In the genomic region with DNA sequence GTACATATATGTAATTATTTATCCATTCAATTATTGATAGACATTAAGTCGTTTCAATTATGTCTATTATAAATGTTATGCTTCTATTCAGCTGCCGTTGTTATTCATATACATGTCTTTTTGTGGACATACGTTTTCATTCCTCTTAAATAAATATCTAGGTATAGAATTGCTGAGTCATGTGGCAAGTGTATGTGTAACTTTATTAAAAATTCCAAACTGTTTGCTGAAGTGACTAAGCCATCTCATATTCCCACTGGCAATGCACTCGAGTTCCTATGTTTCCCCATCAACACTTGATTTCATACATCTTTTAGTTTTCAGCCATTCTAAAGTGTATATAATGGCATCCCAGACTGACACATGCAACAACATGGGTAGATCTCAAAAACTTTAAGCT, we compare ENCODE assay signal across 19 cellular contexts.
DNase-seq lines count a peak whose midpoint lies in the region; ATAC-seq and TF ChIP-seq lines count a peak whose summit lies in the region.
"Had no signal": no experiment of that assay in that cellular context is flagged by ENCODE, and none has a peak within 500 bp of the region (broad histone marks: within the 10 kb centered on the region; RNA-seq: fewer than 3 reads in every experiment).

No MANE protein-coding gene starts in this region.

- TF ChIP-seq CTCF in PC-3 (conservative IDR thresholded peaks at IDR 0.05; ENCODE audit: low read depth, low read length) (no peak), lower lobe of right lung (IDR thresholded peaks at IDR 0.05) (no peak)

- in situ Hi-C loops in GM23248 (cut with MboI) = no loop called here

- H3K27ac ChIP-seq in GM23248 = no peak overlapping the region
- H3K27ac ChIP-seq in PC-3 (ENCODE audit: low read length) = peak overlapping the region; percentile 27; the same call in 1 of the 2 replicates
- H3K27ac ChIP-seq in lower lobe of right lung = no peak overlapping the region
- no peak overlapping the region for H3K27ac ChIP-seq in CD4-positive, alpha-beta memory T cell (ENCODE audit: low read depth, low read length)
- H3K27ac ChIP-seq: BLaER1 treated with 17β-estradiol and CSF1 and Interleukin-3, amounts not matched to agents 10 nM and 100 nM had no signal

- intact Hi-C loops in PC-3 (cut with micrococcal nuclease) (no loop called here), lower lobe of right lung (cut with DNase I) (no loop called here)
- intact Hi-C loops in CD4-positive, alpha-beta memory T cell (cut with micrococcal nuclease) = no loop called here

- no peaks in the 10 kb centered on the region for H4K20me1 ChIP-seq in GM23248 (ENCODE audit: insufficient read depth)
- H4K20me1 ChIP-seq in PC-3 (ENCODE audit: low read length) = no peaks in the 10 kb centered on the region
- H4K20me1 ChIP-seq: BLaER1 treated with 17β-estradiol and CSF1 and Interleukin-3, amounts not matched to agents 10 nM and 100 nM had no signal

- no peak overlapping the region for H3K4me2 ChIP-seq in GM23248 (ENCODE audit: unreplicated experiment)
- H3K4me2 ChIP-seq in PC-3 (ENCODE audit: low read length) = peak overlapping the region; percentile 51
- H3K4me2 ChIP-seq: BLaER1 treated with 17β-estradiol and CSF1 and Interleukin-3, amounts not matched to agents 10 nM and 100 nM; GM23338 had no signal

- peak; percentile 67 for DNase-seq in DMS53 (lab: John Stamatoyannopoulos, UW)
- DNase-seq in GM23248 = peak; percentile 0
- DNase-seq in PC-3 = peak; percentile 73
- peak; percentile 1 for DNase-seq in iris pigment epithelial cell (ENCODE audit: low read depth)
- no peak for DNase-seq in stimulated activated CD4-positive, alpha-beta T cell treated with anti-CD3 and anti-CD28 coated beads, Interleukin-4, amount 100 ng/mL, for 1 hour
- DNase-seq in lower lobe of right lung = no peak
- DNase-seq in CD4-positive, alpha-beta memory T cell = no peak
- no peak for DNase-seq in GOT3 (lab: John Stamatoyannopoulos, UW)
- DNase-seq: CD8-positive, alpha-beta memory T cell; COR-L47; DMS 273 treated with DMSO at 0.1 percent for 48 hours; DMS79; GDM1; H7; Karpas-422; KBM-7 had no signal

- WGBS in GM23248 (ENCODE audit: low coverage in 1 of 2, low lambda C conversion rate in 2 of 2, missing lambda C conversion rate in 2 of 2), 2 experiments = 19 to 21% methylated on average over 4 of the region's 4 CpGs

- H2AFZ ChIP-seq in GM23248 = no peak overlapping the region
- H2AFZ ChIP-seq in PC-3 (ENCODE audit: low read length) = no peak overlapping the region
- H2AFZ ChIP-seq: GM23338 had no signal

- H3K36me3 Mint-ChIP-seq in CD4-positive, alpha-beta memory T cell = no peaks in the 10 kb centered on the region
- H3K36me3 Mint-ChIP-seq: CD8-positive, alpha-beta memory T cell had no signal

- H3K9me3 ChIP-seq in GM23248 (ENCODE audit: low read depth) (no peaks in the 10 kb centered on the region), PC-3 (ENCODE audit: low read length) (no peaks in the 10 kb centered on the region), lower lobe of right lung (no peaks in the 10 kb centered on the region)
- H3K9me3 ChIP-seq in CD4-positive, alpha-beta memory T cell (ENCODE audit: control insufficient read depth in 1 of 2, low read length in 2 of 2) = no peaks in the 10 kb centered on the region

- H3K9me2 ChIP-seq in GM23248 (ENCODE audit: insufficient read depth) (no peaks in the 10 kb centered on the region), PC-3 (replicated peaks; ENCODE audit: low read length) (no peaks in the 10 kb centered on the region)

- no peaks in the 10 kb centered on the region for H3K36me3 ChIP-seq in GM23248 (ENCODE audit: low read depth)
- H3K36me3 ChIP-seq in PC-3 (ENCODE audit: low read depth, low read length) = no peaks in the 10 kb centered on the region
- H3K36me3 ChIP-seq in lower lobe of right lung = no peaks in the 10 kb centered on the region
- H3K36me3 ChIP-seq in CD4-positive, alpha-beta memory T cell (ENCODE audit: insufficient read depth, low read length) = no peaks in the 10 kb centered on the region
- H3K36me3 ChIP-seq: BLaER1 treated with 17β-estradiol and CSF1 and Interleukin-3, amounts not matched to agents 10 nM and 100 nM had no signal

- no TSS peak for BruUV-seq in PC-3 (replicated peaks; lab: Mats Ljungman, UMichigan)

- no peak overlapping the region for H3K27ac Mint-ChIP-seq in CD4-positive, alpha-beta memory T cell
- H3K27ac Mint-ChIP-seq: CD8-positive, alpha-beta memory T cell; GM23338 had no signal

- no peak overlapping the region for H3K4me3 Mint-ChIP-seq in CD4-positive, alpha-beta memory T cell
- H3K4me3 Mint-ChIP-seq: CD8-positive, alpha-beta memory T cell; GM23338 had no signal

- H3F3A ChIP-seq in GM23248 (ENCODE audit: insufficient read depth) (no peaks in the 10 kb centered on the region), PC-3 (ENCODE audit: low read length, unreplicated experiment) (no peaks in the 10 kb centered on the region)

- no peak overlapping the region for H3K4me3 ChIP-seq in GM23248
- H3K4me3 ChIP-seq in PC-3 (ENCODE audit: low read length) = no peak overlapping the region
- H3K4me3 ChIP-seq in lower lobe of right lung = no peak overlapping the region
- H3K4me3 ChIP-seq in CD4-positive, alpha-beta memory T cell (ENCODE audit: low read length in 2 of 2) = no peak overlapping the region
- H3K4me3 ChIP-seq: BLaER1 treated with 17β-estradiol and CSF1 and Interleukin-3, amounts not matched to agents 10 nM and 100 nM; GM23338 had no signal

- no peaks in the 10 kb centered on the region for H3K4me1 Mint-ChIP-seq in CD4-positive, alpha-beta memory T cell
- H3K4me1 Mint-ChIP-seq: CD8-positive, alpha-beta memory T cell; GM23338 had no signal

- H3K79me2 ChIP-seq in GM23248 (ENCODE audit: insufficient read depth) (no peaks in the 10 kb centered on the region), PC-3 (ENCODE audit: low read length) (no peaks in the 10 kb centered on the region)

- H3K27me3 ChIP-seq in GM23248 (replicated peaks; ENCODE audit: insufficient read depth) (no peaks in the 10 kb centered on the region), PC-3 (ENCODE audit: low read length) (no peaks in the 10 kb centered on the region), lower lobe of right lung (ENCODE audit: low read depth) (no peaks in the 10 kb centered on the region)
- no peaks in the 10 kb centered on the region for H3K27me3 ChIP-seq in CD4-positive, alpha-beta memory T cell (ENCODE audit: insufficient read depth, low read length)
- H3K27me3 ChIP-seq: BLaER1 treated with 17β-estradiol and CSF1 and Interleukin-3, amounts not matched to agents 10 nM and 100 nM had no signal

- H3K9ac ChIP-seq in GM23248 (no peak overlapping the region), PC-3 (ENCODE audit: low read length) (no peak overlapping the region)
- H3K9ac ChIP-seq: BLaER1 treated with 17β-estradiol and CSF1 and Interleukin-3, amounts not matched to agents 10 nM and 100 nM had no signal

- no peaks in the 10 kb centered on the region for H3K4me1 ChIP-seq in GM23248 (ENCODE audit: insufficient read depth)
- peaks cover 8% of the 10 kb centered on the region for H3K4me1 ChIP-seq in PC-3 (ENCODE audit: insufficient read depth, low read length)
- H3K4me1 ChIP-seq in lower lobe of right lung = no peaks in the 10 kb centered on the region
- no peaks in the 10 kb centered on the region for H3K4me1 ChIP-seq in CD4-positive, alpha-beta memory T cell (ENCODE audit: insufficient read depth, low read length)
- H3K4me1 ChIP-seq: BLaER1 treated with 17β-estradiol and CSF1 and Interleukin-3, amounts not matched to agents 10 nM and 100 nM had no signal

- no peaks in the 10 kb centered on the region for H3K27me3 Mint-ChIP-seq in CD4-positive, alpha-beta memory T cell
- H3K27me3 Mint-ChIP-seq: CD8-positive, alpha-beta memory T cell had no signal

- POLR2A ChIA-PET in PC-3 (lab: Charles Lee; ENCODE audit: unreplicated experiment) = no interaction called here
- POLR2A ChIA-PET in CD4-positive, alpha-beta memory T cell (lab: Charles Lee; ENCODE audit: partially characterized antibody) = no interaction called here

- H3K9me3 Mint-ChIP-seq in CD4-positive, alpha-beta memory T cell = peaks cover 0 to 8% (median under 1%) of the 10 kb centered on the region in 8 donors

- ATAC-seq in PC-3 (no peak), lower lobe of right lung (no peak)
- ATAC-seq: GM23338, HCT116 had no signal

- CTCF ChIA-PET in PC-3 (lab: Charles Lee) = no interaction called here
- CTCF ChIA-PET in CD4-positive, alpha-beta memory T cell (lab: Charles Lee; ENCODE audit: partially characterized antibody) = no interaction called here

Comparison
In these comparisons a context has a peak if more than half of its experiments do, and no peak if none do; other contexts are left out.
1. DNase-seq: peak in DMS53 (single experiment), GM23248 (single experiment), PC-3 (single experiment) and iris pigment epithelial cell (single experiment); none in stimulated activated CD4-positive, alpha-beta T cell treated with anti-CD3 and anti-CD28 coated beads, Interleukin-4, amount 100 ng/mL, for 1 hour (single experiment), lower lobe of right lung (single experiment), CD4-positive, alpha-beta memory T cell (0 of 5) and GOT3 (single experiment).